In the genomic region with DNA sequence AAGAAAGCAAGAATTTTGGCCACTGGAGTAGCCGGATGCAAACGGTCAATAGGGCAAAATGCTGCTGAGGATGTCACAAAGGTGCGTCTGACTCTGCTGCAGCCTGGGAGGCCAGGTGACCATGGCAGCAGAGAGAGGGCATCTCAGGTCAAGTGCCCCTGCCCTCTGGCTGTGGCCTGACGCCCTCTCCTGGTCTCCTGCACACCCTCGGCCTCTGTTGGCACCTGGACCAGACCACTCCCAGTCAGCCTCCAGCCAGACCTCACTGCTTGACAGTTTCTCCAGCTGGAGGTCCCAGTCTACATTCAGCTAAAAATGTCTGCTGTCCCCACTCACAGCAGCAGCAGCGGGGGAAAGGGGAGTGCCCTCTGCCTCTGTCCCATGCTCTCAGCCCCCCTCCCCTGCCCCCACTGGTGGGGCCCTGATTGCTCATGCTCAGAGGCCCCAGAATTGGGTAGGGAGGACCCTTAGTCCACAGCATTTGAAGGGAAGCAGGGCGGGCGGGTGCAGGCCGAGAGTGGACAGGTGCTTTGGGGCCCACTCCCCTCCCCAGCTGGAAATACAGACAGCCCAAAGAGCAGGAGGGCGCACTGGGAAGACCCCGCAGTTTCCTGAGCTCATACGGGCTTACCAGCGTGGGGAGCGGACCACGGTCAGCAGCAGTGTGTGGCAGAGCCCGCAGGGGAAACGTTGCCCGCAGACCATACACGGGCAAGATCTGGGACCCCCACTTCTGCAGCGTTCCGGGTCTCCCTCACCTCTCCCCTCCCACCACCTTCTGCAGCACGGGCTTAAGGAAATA, we compare ENCODE assay signal across 1 cellular context.
TF ChIP-seq lines count a peak whose summit lies in the region.

No MANE protein-coding gene starts in this region.

TF ChIP-seq in H1, 55 proteins besides CTCF, POLR2A, EP300 and RAD21:
- TF ChIP-seq TAF7 (optimal IDR thresholded peaks at IDR 0.05; ENCODE audit: borderline replicate concordance, low read depth, low read length) (no peak), SP1 (IDR thresholded peaks at IDR 0.05; ENCODE audit: low read depth, low read length) (no peak), SAP30 (IDR thresholded peaks at IDR 0.05; ENCODE audit: insufficient read depth, insufficient replicate concordance, low read length) (no peak), SUZ12 (IDR thresholded peaks at IDR 0.05; ENCODE audit: low read length) (0 out of 2 replicates have a peak, but pooled peaks have one; percentile 21), RXRA (IDR thresholded peaks at IDR 0.05; ENCODE audit: insufficient read depth, low read depth, low read length) (peak; percentile 93; the same call in 1 of the 2 replicates), POU5F1 (IDR thresholded peaks at IDR 0.05; ENCODE audit: low read depth, low read length) (no peak), SIRT6 (IDR thresholded peaks at IDR 0.05; ENCODE audit: low read length) (no peak), MAFK (IDR thresholded peaks at IDR 0.05; ENCODE audit: low read depth, low read length) (no peak)
- TF ChIP-seq, protein P1, sequence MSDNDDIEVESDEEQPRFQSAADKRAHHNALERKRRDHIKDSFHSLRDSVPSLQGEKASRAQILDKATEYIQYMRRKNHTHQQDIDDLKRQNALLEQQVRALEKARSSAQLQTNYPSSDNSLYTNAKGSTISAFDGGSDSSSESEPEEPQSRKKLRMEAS (IDR thresholded peaks at IDR 0.05), result no peak
